8 cellular contexts compared by ENCODE assay signal in the genomic region with DNA sequence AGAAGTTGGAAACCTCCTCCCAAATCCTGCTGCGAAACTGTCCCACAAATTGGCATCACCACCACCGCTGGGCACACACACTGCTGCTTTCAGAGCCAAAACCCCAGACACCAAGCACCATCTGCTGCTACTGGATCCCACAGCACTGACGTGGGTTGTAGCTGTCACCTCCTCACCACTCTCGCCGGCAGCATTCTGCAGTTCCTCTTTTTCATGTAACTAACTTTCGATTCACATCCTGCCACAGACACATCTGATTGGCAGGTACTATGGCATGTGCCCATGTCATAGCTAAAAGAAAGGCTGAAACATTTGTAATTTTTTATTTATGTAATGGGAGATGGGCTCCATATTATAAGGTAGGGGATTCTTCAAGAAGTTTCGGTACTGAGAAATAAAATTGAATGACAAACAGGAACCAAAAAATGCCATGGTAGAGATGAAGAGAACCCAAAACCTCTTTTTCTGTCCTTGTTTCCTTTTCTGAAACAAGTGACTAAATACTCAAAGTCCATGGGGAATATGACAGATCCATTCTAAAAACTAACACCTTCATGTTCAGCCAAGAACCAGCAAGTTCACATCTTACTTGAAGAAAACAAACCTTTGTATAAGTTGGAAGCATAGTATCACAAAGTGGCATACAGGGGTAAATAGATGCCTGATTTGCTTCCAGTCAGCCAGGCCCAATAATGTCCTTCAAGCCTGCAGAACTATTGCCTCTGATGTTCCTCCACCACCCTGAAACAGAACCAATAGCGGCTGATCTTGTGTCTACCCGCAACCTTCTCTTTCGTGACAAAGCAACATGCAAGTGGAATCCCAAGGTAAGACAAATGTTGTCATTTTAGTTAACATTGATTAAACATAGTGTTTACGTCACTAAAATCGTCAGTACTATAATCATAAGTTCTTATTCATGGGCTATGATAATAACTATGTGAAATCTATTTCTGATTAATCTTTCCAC. TPM values are rescaled to one million over a fixed set of nuclear protein-coding genes. Genes with fewer than 3 reads are reported as not detected.
A peak's percentile ranks its signal among the peaks of the same experiment; 100 is the strongest.
DNase-seq lines count a peak whose midpoint lies in the region; ATAC-seq and TF ChIP-seq lines count a peak whose summit lies in the region.

No MANE protein-coding gene starts in this region.

- ATAC-seq in GM18858 (IDR thresholded peaks at IDR 0.05; ENCODE audit: unreplicated experiment) (peak; percentile 99), HG02970 (IDR thresholded peaks at IDR 0.05; ENCODE audit: low FRiP score, unreplicated experiment) (peak; percentile 99)
- peak; percentile 96 to 97 for ATAC-seq in naive thymus-derived CD8-positive, alpha-beta T cell

- POLR2A ChIA-PET in naive thymus-derived CD8-positive, alpha-beta T cell (lab: Charles Lee): interaction anchor here (0.6 kb wide), 1 partner anchor 174 kb away, joined by 6 read pairs; no protein-coding TSS in a partner anchor

- H3K36me3 Mint-ChIP-seq in activated naive CD4-positive, alpha-beta T cell treated with anti-CD3 and anti-CD28 coated beads, Interleukin-2, amount 10 ng/mL, durations not matched to agents 7 days and 5 days: no peaks in the 10 kb centered on the region
- H3K36me3 Mint-ChIP-seq in naive thymus-derived CD8-positive, alpha-beta T cell: no peaks in the 10 kb centered on the region
- H3K36me3 Mint-ChIP-seq in HFFc6 (ENCODE audit: low read depth): no peaks in the 10 kb centered on the region

- no peaks in the 10 kb centered on the region for H3K9me3 Mint-ChIP-seq in activated naive CD4-positive, alpha-beta T cell treated with anti-CD3 and anti-CD28 coated beads, Interleukin-2, amount 10 ng/mL, durations not matched to agents 7 days and 5 days
- H3K9me3 Mint-ChIP-seq in naive thymus-derived CD8-positive, alpha-beta T cell: no peaks in the 10 kb centered on the region
- H3K9me3 Mint-ChIP-seq in HFFc6: no peaks in the 10 kb centered on the region

- TF ChIP-seq CTCF in HFFc6 (IDR thresholded peaks at IDR 0.05): no peak

- H3K27ac Mint-ChIP-seq in activated naive CD4-positive, alpha-beta T cell treated with anti-CD3 and anti-CD28 coated beads, Interleukin-2, amount 10 ng/mL, durations not matched to agents 7 days and 5 days: peak overlapping the region; percentile 40
- H3K27ac Mint-ChIP-seq in naive thymus-derived CD8-positive, alpha-beta T cell: peak overlapping the region; percentile 27 to 93 (median 88)
- H3K27ac Mint-ChIP-seq in HFFc6: no peak overlapping the region

- DNase-seq in SIG-M5 treated with dmso at 0.1 percent for 504 hours (lab: John Stamatoyannopoulos, UW; ENCODE audit: unreplicated experiment) (peak; percentile 92), superior temporal gyrus (ENCODE audit: extremely low spot score) (peak; percentile 22), NCI-H2081 (lab: John Stamatoyannopoulos, UW) (no peak), HFFc6 (no peak)
- DNase-seq in activated naive CD4-positive, alpha-beta T cell treated with anti-CD3 and anti-CD28 coated beads, Interleukin-2, amount 10 ng/mL, durations not matched to agents 7 days and 5 days: peak; percentile 74
- peak; percentile 5 to 77 (median 58) for DNase-seq in naive thymus-derived CD8-positive, alpha-beta T cell

- H3K27me3 Mint-ChIP-seq in activated naive CD4-positive, alpha-beta T cell treated with anti-CD3 and anti-CD28 coated beads, Interleukin-2, amount 10 ng/mL, durations not matched to agents 7 days and 5 days: peaks cover 6% of the 10 kb centered on the region
- peaks cover 0 to 8% (median 0%) of the 10 kb centered on the region in 5 donors for H3K27me3 Mint-ChIP-seq in naive thymus-derived CD8-positive, alpha-beta T cell
- no peaks in the 10 kb centered on the region for H3K27me3 Mint-ChIP-seq in HFFc6 (ENCODE audit: insufficient read depth)

- CTCF ChIA-PET in activated naive CD4-positive, alpha-beta T cell treated with anti-CD3 and anti-CD28 coated beads, Interleukin-2, amount 10 ng/mL, durations not matched to agents 7 days and 5 days (lab: Charles Lee): interaction anchor here (0.6 to 8.3 kb wide), 12 partner anchors 10 to 1507 kb away, joined by 3 to 81 read pairs (median 3); no protein-coding TSS in a partner anchor

- peaks cover 14% of the 10 kb centered on the region for H3K4me1 Mint-ChIP-seq in activated naive CD4-positive, alpha-beta T cell treated with anti-CD3 and anti-CD28 coated beads, Interleukin-2, amount 10 ng/mL, durations not matched to agents 7 days and 5 days
- peaks cover 11 to 25% (median 15%) of the 10 kb centered on the region in 4 donors for H3K4me1 Mint-ChIP-seq in naive thymus-derived CD8-positive, alpha-beta T cell
- peaks cover 14% of the 10 kb centered on the region for H3K4me1 Mint-ChIP-seq in HFFc6 (ENCODE audit: low read depth)

- H3K4me3 Mint-ChIP-seq in activated naive CD4-positive, alpha-beta T cell treated with anti-CD3 and anti-CD28 coated beads, Interleukin-2, amount 10 ng/mL, durations not matched to agents 7 days and 5 days: no peak overlapping the region
- peak overlapping the region; percentile 5 to 82 (median 51) for H3K4me3 Mint-ChIP-seq in naive thymus-derived CD8-positive, alpha-beta T cell
- H3K4me3 Mint-ChIP-seq in HFFc6: no peak overlapping the region

RNA-seq across cellular contexts. Expression of a gene that starts 26.6 kb away (rescaled TPM):
- total RNA-seq in naive thymus-derived CD8-positive, alpha-beta T cell: not detected
- polyA plus RNA-seq in naive thymus-derived CD8-positive, alpha-beta T cell: not detected
- total RNA-seq in HFFc6 (2021; fragmentation: NEBNext Ultra II Directional; extraction: Animal tissue kit (Norgen Biotek cat#: 25700)): not detected

RNA-seq across cellular contexts. Expression of a gene that starts 33.8 kb away (rescaled TPM):
- total RNA-seq in naive thymus-derived CD8-positive, alpha-beta T cell: 1 to 10 TPM in 1 of 2 experiments, under 1 TPM in 1; 0.58 to 1.7 TPM
- polyA plus RNA-seq in naive thymus-derived CD8-positive, alpha-beta T cell: 10 to 100 TPM in 1 of 3 donors, 1 to 10 TPM in 2; 3.9 to 37.6 (median 4.8) TPM
- not detected for total RNA-seq in HFFc6 (2021; fragmentation: NEBNext Ultra II Directional; extraction: Animal tissue kit (Norgen Biotek cat#: 25700))

Comparison
In these comparisons a context has a peak if more than half of its experiments do, and no peak if none do; other contexts are left out.
1. DNase-seq: peak in SIG-M5 treated with dmso at 0.1 percent for 504 hours (single experiment), activated naive CD4-positive, alpha-beta T cell treated with anti-CD3 and anti-CD28 coated beads, Interleukin-2, amount 10 ng/mL, durations not matched to agents 7 days and 5 days (single experiment), naive thymus-derived CD8-positive, alpha-beta T cell (10 of 10) and superior temporal gyrus (single experiment); none in NCI-H2081 (0 of 2) and HFFc6 (single experiment).
2. H3K4me3 Mint-ChIP-seq: peak in naive thymus-derived CD8-positive, alpha-beta T cell (10 of 10); none in activated naive CD4-positive, alpha-beta T cell treated with anti-CD3 and anti-CD28 coated beads, Interleukin-2, amount 10 ng/mL, durations not matched to agents 7 days and 5 days (single experiment) and HFFc6 (single experiment).
3. Peak in every context shown above with its lines, with median percentiles within 50 percentile points of each other: ATAC-seq.